In the genomic region with DNA sequence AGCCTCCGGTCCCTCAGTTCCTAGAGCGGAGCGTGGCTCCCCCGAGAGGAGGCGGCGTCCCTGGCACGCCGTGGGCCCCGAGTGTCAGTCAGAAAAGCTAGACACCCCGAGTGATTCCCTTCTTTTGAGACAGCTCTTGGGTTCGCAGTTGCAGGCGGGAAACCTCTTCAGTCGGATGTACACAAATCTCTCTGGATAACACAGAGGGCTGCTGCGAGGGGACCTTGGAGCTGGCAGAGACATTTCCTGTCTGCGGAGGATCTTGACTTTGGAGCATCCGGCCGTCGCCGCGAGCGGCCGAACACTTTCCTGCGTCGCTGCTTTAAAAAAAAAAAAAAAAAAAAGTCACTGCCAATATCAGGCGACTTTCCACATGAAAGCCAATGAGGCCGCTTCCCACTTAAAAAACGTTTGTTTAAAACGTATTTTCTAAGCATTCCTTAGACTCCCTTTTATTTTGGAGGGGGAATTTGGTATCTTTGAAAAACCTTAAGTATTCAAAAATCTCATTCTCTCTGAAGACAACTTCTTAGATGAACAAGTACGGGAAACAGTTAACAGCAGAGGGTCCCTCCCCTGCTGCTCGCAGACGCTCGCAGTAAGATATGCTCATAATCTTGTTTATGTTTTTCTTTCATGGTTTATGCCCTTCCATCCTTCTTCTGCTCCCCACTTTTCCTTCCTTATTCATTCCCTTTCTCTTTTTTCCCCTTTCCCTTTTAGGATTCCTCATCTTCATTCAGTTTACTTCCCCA, we compare ENCODE assay signal across 9 cellular contexts. TPM values are rescaled to one million over a fixed set of nuclear protein-coding genes. Genes with fewer than 3 reads are reported as not detected.
A peak's percentile ranks its signal among the peaks of the same experiment; 100 is the strongest.
DNase-seq lines count a peak whose midpoint lies in the region; ATAC-seq and TF ChIP-seq lines count a peak whose summit lies in the region.
"Had no signal": no experiment of that assay in that cellular context is flagged by ENCODE, and none has a peak within 500 bp of the region (broad histone marks: within the 10 kb centered on the region; RNA-seq: fewer than 3 reads in every experiment).

No MANE protein-coding gene starts in this region.

- H2AK5ac ChIP-seq in H9 (ENCODE audit: insufficient read length, low read length): no peak overlapping the region

- no peak overlapping the region for H3K4ac ChIP-seq in H9 (ENCODE audit: low read depth, low read length)

- no peak overlapping the region for H3K56ac ChIP-seq in H9 (ENCODE audit: insufficient read length, low read depth, low read length)

- H3K9ac ChIP-seq in H9 (ENCODE audit: extremely low read depth, insufficient read length, low read length) (no peak overlapping the region), SK-N-MC (ENCODE audit: insufficient read length) (peak overlapping the region; percentile 75)

- H2BK20ac ChIP-seq in H9 (ENCODE audit: low read depth, low read length, poor library complexity, severe bottlenecking): no peak overlapping the region

- no CpG with 5 or more reads among the region's 32 CpGs for WGBS in H9 (ENCODE audit: extremely low coverage, insufficient read length, low lambda C conversion rate)
- WGBS in urinary bladder: 1% methylated on average over 32 of the region's 32 CpGs

- H2BK120ac ChIP-seq in H9 (ENCODE audit: low read depth, low read length, poor library complexity, severe bottlenecking): no peak overlapping the region

- no peak overlapping the region for H2AFZ ChIP-seq in H9 (ENCODE audit: low read length)

- H3K27me3 ChIP-seq in H9 (ENCODE audit: insufficient read depth, low read length): peaks cover 26% of the 10 kb centered on the region

- H3K9me3 ChIP-seq in H9 (ENCODE audit: control insufficient read depth, low read depth, low read length): no peaks in the 10 kb centered on the region
- no peaks in the 10 kb centered on the region for H3K9me3 ChIP-seq in SK-N-MC (ENCODE audit: low read depth, low read length)

- no peaks in the 10 kb centered on the region; a peak in 2 of 5 replicates for H3K9me3 Mint-ChIP-seq in H9
- no peaks in the 10 kb centered on the region for H3K9me3 Mint-ChIP-seq in dendritic cell treated with granulocyte-macrophage colony-stimulating factor and Interleukin-4, amounts not matched to agents 40 ng/mL and 50 ng/mL, for 4 days
- H3K9me3 Mint-ChIP-seq in memory B cell: no peaks in the 10 kb centered on the region

- H3K36me3 Mint-ChIP-seq in H9 (ENCODE audit: insufficient read depth in 1 of 3, low read depth in 3 of 3): no peaks in the 10 kb centered on the region
- H3K36me3 Mint-ChIP-seq in dendritic cell treated with granulocyte-macrophage colony-stimulating factor and Interleukin-4, amounts not matched to agents 40 ng/mL and 50 ng/mL, for 4 days (ENCODE audit: low read depth): peaks cover 18% of the 10 kb centered on the region
- H3K36me3 Mint-ChIP-seq in memory B cell: peaks cover 4% of the 10 kb centered on the region

- H3K27ac ChIP-seq in H9 (ENCODE audit: insufficient read length, low read depth, low read length) (no peak overlapping the region), SK-N-MC (peak overlapping the region; percentile 60; the same call in 1 of the 2 replicates), urinary bladder (ENCODE audit: low read depth) (no peak overlapping the region)
- H3K27ac ChIP-seq: epithelial cell of prostate had no signal

- TF ChIP-seq CTCF in AG04449 (IDR thresholded peaks at IDR 0.05; ENCODE audit: insufficient read depth, low read length, missing control alignments): no peak
- no peak for TF ChIP-seq CTCF in H9 (conservative IDR thresholded peaks at IDR 0.05)

- H2BK15ac ChIP-seq in H9 (ENCODE audit: low read depth, low read length): no peak overlapping the region

- H3K4me3 Mint-ChIP-seq in H9: peak overlapping the region; percentile 76 to 78
- H3K4me3 Mint-ChIP-seq in dendritic cell treated with granulocyte-macrophage colony-stimulating factor and Interleukin-4, amounts not matched to agents 40 ng/mL and 50 ng/mL, for 4 days: peak overlapping the region; percentile 65
- H3K4me3 Mint-ChIP-seq in memory B cell: peak overlapping the region; percentile 83

- H3K4me1 Mint-ChIP-seq in H9 (peaks cover 17 to 23% of the 10 kb centered on the region in 2 experiments), memory B cell (peaks cover 34% of the 10 kb centered on the region)
- H3K4me1 Mint-ChIP-seq in dendritic cell treated with granulocyte-macrophage colony-stimulating factor and Interleukin-4, amounts not matched to agents 40 ng/mL and 50 ng/mL, for 4 days (ENCODE audit: low read depth): peaks cover 37% of the 10 kb centered on the region

- H3K4me1 ChIP-seq in H9 (ENCODE audit: insufficient read depth, low read length) (no peaks in the 10 kb centered on the region), urinary bladder (ENCODE audit: insufficient read depth) (peaks cover 2% of the 10 kb centered on the region)

- H3K79me2 ChIP-seq in H9 (ENCODE audit: insufficient read depth, low read length): no peaks in the 10 kb centered on the region

- H4K20me1 ChIP-seq in H9 (ENCODE audit: control insufficient read depth, insufficient read depth, insufficient read length): no peaks in the 10 kb centered on the region

- peak overlapping the region; percentile 58 for H3K4me2 ChIP-seq in H9 (ENCODE audit: insufficient read depth, insufficient read length, low read length)

- no peak overlapping the region for H4K8ac ChIP-seq in H9 (replicated peaks; ENCODE audit: insufficient read length, low read depth, low read length)

- H3K27me3 Mint-ChIP-seq in H9 (ENCODE audit: low read depth) (peaks cover 84% of the 10 kb centered on the region), memory B cell (no peaks in the 10 kb centered on the region)
- H3K27me3 Mint-ChIP-seq in dendritic cell treated with granulocyte-macrophage colony-stimulating factor and Interleukin-4, amounts not matched to agents 40 ng/mL and 50 ng/mL, for 4 days: peaks cover 28% of the 10 kb centered on the region

- no peak overlapping the region for H3K23ac ChIP-seq in H9 (ENCODE audit: insufficient read length, low read depth, low read length)

- H2BK5ac ChIP-seq in H9 (ENCODE audit: insufficient read length, low read length): no peak overlapping the region

- no peaks in the 10 kb centered on the region for H3K36me3 ChIP-seq in SK-N-MC (ENCODE audit: insufficient read depth, low read length)
- no peaks in the 10 kb centered on the region for H3K36me3 ChIP-seq in urinary bladder (ENCODE audit: insufficient read depth)

- H3K4me3 ChIP-seq in AG04449 (ENCODE audit: low read depth, low read length): peak overlapping the region; percentile 45
- H3K4me3 ChIP-seq in SK-N-MC: peak overlapping the region; percentile 77
- H3K4me3 ChIP-seq in urinary bladder (ENCODE audit: low read depth, low read length): peak overlapping the region; percentile 17

- H4K5ac ChIP-seq in H9 (ENCODE audit: insufficient read length, low read depth, low read length): no peak overlapping the region

- CTCF ChIA-PET in AG04449 (lab: Yijun Ruan, JAX): interaction anchor here (0.5 to 1.6 kb wide), 3 partner anchors 9 to 706 kb away, joined by 3 to 4 read pairs (median 3); no protein-coding TSS in a partner anchor

- H3K27ac Mint-ChIP-seq in H9 (peak overlapping the region in 1 of 3 experiments; percentile 67; a peak in 2 of 7 replicates), memory B cell (peak overlapping the region; percentile 67)
- peak overlapping the region; percentile 43 for H3K27ac Mint-ChIP-seq in dendritic cell treated with granulocyte-macrophage colony-stimulating factor and Interleukin-4, amounts not matched to agents 40 ng/mL and 50 ng/mL, for 4 days

- ATAC-seq in memory B cell (ENCODE audit: low read depth): peak; percentile 56
- ATAC-seq in HG03457 (IDR thresholded peaks at IDR 0.05; ENCODE audit: unreplicated experiment): no peak

- no peak overlapping the region for H4K91ac ChIP-seq in H9 (ENCODE audit: insufficient read length, low read depth, low read length)

- H3K79me1 ChIP-seq in H9 (ENCODE audit: insufficient read depth, low read depth, low read length, poor library complexity, severe bottlenecking): no peaks in the 10 kb centered on the region

- POLR2A ChIA-PET in AG04449 (lab: Yijun Ruan, JAX): interaction anchor here (1.3 kb wide), 1 partner anchor 10 kb away, joined by 5 read pairs; a partner anchor contains a TSS

- no peak overlapping the region for H3K18ac ChIP-seq in H9 (ENCODE audit: insufficient read length, low read depth, low read length)

- peaks cover 11% of the 10 kb centered on the region for H3K23me2 ChIP-seq in H9 (ENCODE audit: insufficient read length, low read depth, low read length, poor library complexity, severe bottlenecking)

- DNase-seq in AG04449 (ENCODE audit: low read depth, low spot score) (no peak), H9 (peak; percentile 71), SK-N-MC (ENCODE audit: low read depth, low spot score) (no peak), memory B cell (ENCODE audit: low spot score in 2 of 2) (peak; percentile 23 to 39)
- DNase-seq in activated CD4-positive, CD25-positive, alpha-beta regulatory T cell (lab: John Stamatoyannopoulos, UW): no peak

- no peak overlapping the region for H3T11ph ChIP-seq in H9 (ENCODE audit: low read length)

- intact Hi-C loops in dendritic cell treated with granulocyte-macrophage colony-stimulating factor and Interleukin-4, amounts not matched to agents 40 ng/mL and 50 ng/mL, for 4 days (cut with micrococcal nuclease): no loop called here

- H2BK12ac ChIP-seq in H9 (ENCODE audit: insufficient read length, low read depth, low read length): no peak overlapping the region

- H3K14ac ChIP-seq in H9 (ENCODE audit: insufficient read depth, low read length): no peak overlapping the region

RNA-seq across cellular contexts. Expression of a gene that starts 9.9 kb away (rescaled TPM):
- 1.8 and 2.2 TPM in 2 replicates for total RNA-seq in H9 (2021)
- total RNA-seq in urinary bladder: 6.7 TPM
- 15.3 TPM for polyA plus RNA-seq in urinary bladder

Comparison
In these comparisons a context has a peak if more than half of its experiments do, and no peak if none do; other contexts are left out.
1. DNase-seq: peak in H9 (single experiment) and memory B cell (2 of 2); none in AG04449 (single experiment), SK-N-MC (single experiment) and activated CD4-positive, CD25-positive, alpha-beta regulatory T cell (0 of 4).
2. H3K4me3 ChIP-seq: peak in every context shown above with its lines; median percentile 77 in SK-N-MC; 45 in AG04449; 17 in urinary bladder.
3. Peak in every context shown above with its lines, with median percentiles within 50 percentile points of each other: H3K4me3 Mint-ChIP-seq.